Comparison of ENCODE assay signal across 8 cellular contexts in the genomic region with DNA sequence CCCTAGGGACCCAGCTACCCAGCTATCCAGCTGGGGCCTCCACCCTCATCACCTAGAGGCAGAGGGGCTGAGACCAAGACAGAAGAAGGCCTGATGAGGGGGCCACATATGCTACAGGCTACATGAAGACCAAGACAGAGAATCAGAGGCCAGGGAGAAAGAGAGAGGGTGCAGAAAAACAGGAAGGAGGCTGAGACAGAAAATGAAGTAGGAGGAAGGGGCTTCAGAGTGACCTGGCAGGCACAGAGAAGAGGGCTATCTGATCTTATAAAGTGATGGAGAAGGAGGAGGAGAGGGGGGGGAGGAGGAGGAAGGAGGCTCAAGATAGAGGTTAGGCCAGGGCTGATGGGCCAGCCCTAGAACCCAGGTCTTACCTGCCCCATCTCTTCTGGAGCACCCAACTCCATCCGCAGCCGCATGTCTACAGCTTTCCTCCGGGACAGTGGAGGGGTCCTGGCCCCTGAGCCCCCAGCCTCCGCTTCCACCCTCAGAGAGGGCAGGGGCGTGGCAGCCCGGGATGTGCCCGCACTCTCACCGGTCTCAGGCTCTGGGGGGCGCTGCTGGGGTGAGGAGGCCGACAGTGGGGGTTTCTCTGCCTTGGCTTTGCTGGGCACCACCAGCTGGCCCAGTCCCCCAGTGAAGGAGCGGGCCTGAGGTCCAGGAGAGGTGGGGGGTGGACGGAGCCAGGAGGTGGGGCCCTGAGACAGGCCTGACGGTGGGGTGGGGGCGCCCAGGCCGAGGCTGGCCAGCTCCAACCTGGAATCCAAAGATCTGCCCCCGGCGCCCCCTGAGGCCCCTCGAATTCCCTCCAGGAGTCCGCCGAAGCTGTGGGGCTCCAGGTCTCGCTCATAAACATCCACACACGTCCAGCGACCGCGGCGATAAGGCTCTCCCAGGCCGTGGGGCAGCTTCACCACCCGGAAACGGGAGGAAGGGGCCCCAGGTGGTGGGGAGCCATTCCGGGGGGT. TPM values are rescaled to one million over a fixed set of nuclear protein-coding genes. Genes with fewer than 3 reads are reported as not detected.
DNase-seq lines count a peak whose midpoint lies in the region; ATAC-seq and TF ChIP-seq lines count a peak whose summit lies in the region.

No MANE protein-coding gene starts in this region.

- no peak for TF ChIP-seq POLR2A in gastrocnemius medialis (IDR thresholded peaks at IDR 0.05)

- intact Hi-C loops in gastrocnemius medialis (cut with DNase I; ENCODE audit: low total_unique reads): loop anchor here (10.0 kb wide), 2 partner anchors 198 to 228 kb away; a partner anchor contains a TSS

- in situ Hi-C loops in gastrocnemius medialis (cut with MboI; ENCODE audit: low sequenced_read_pairs in 4 of 4): loop anchor here in 3 of 4 donors (5.0 to 10.0 kb wide), 3 partner anchors 65 to 218 kb away; a partner anchor contains a TSS

- peaks cover 32 to 37% of the 10 kb centered on the region in 2 donors for H3K4me1 ChIP-seq in gastrocnemius medialis

- H3K36me3 ChIP-seq in gastrocnemius medialis: peaks cover 0 to 11% of the 10 kb centered on the region in 2 donors

- TF ChIP-seq CTCF in fibroblast of mammary gland (conservative IDR thresholded peaks at IDR 0.05; ENCODE audit: control insufficient read depth, insufficient read depth, low read depth, low read length) (peak; percentile 39), gastrocnemius medialis (IDR thresholded peaks at IDR 0.05 in 4 of 5, conservative IDR thresholded peaks at IDR 0.05 in 1 of 5) (no peak)

- ATAC-seq in gastrocnemius medialis (no peak), HG02981 (IDR thresholded peaks at IDR 0.05; ENCODE audit: unreplicated experiment) (no peak), HG02610 (IDR thresholded peaks at IDR 0.05; ENCODE audit: unreplicated experiment) (no peak)

- no peaks in the 10 kb centered on the region for H3K9me3 ChIP-seq in gastrocnemius medialis

- peak overlapping the region; percentile 90 to 99 (median 94) for H3K27ac ChIP-seq in gastrocnemius medialis

- H3K27me3 ChIP-seq in gastrocnemius medialis: no peaks in the 10 kb centered on the region

- peak overlapping the region; percentile 92 for H3K4me3 ChIP-seq in fibroblast of mammary gland (ENCODE audit: control insufficient read depth, low read depth, low read length)
- peak overlapping the region; percentile 96 to 100 (median 98) for H3K4me3 ChIP-seq in gastrocnemius medialis

- DNase-seq in NK-92 treated with Interleukin-12 subunit alpha and Interleukin-12 subunit beta, amount 100 ng/mL, for 24 hours (lab: John Stamatoyannopoulos, UW): peak; percentile 22
- no peak for DNase-seq in NK-92 (lab: John Stamatoyannopoulos, UW; ENCODE audit: unreplicated experiment)
- DNase-seq in activated CD8-positive, alpha-beta memory T cell treated with anti-CD3 and anti-CD28 coated beads for 24 hours: peak; percentile 76
- DNase-seq in fibroblast of mammary gland (ENCODE audit: low read depth): no peak
- no peak for DNase-seq in gastrocnemius medialis
- no peak for DNase-seq in SHP77 (lab: John Stamatoyannopoulos, UW)

RNA-seq across cellular contexts. Expression of a gene that starts 1.8 kb away (rescaled TPM):
- total RNA-seq in gastrocnemius medialis: 10 to 100 TPM; 14.3 to 25.5 (median 21.2) TPM

RNA-seq across cellular contexts. Expression of a gene that starts 6.5 kb away (rescaled TPM):
- total RNA-seq in gastrocnemius medialis: under 1 TPM in 1 of 4 donors, not detected in 3; 0.29 TPM

RNA-seq across cellular contexts. Expression of a gene that starts 13.1 kb away (rescaled TPM):
- total RNA-seq in gastrocnemius medialis: under 1 TPM in 1 of 4 donors, not detected in 3; 0.29 TPM

RNA-seq across cellular contexts. Expression of a gene that starts 40.9 kb away (rescaled TPM):
- 10 to 100 TPM in 3 of 4 donors, 1 to 10 TPM in 1; 5.1 to 16.0 (median 13.0) TPM for total RNA-seq in gastrocnemius medialis

RNA-seq across cellular contexts. Expression of a gene that starts 47.6 kb away (rescaled TPM):
- total RNA-seq in gastrocnemius medialis: 10 to 100 TPM; 23.5 to 39.9 (median 28.6) TPM

Comparison
In these comparisons a context has a peak if more than half of its experiments do, and no peak if none do; other contexts are left out.
1. DNase-seq: peak in NK-92 treated with Interleukin-12 subunit alpha and Interleukin-12 subunit beta, amount 100 ng/mL, for 24 hours (single experiment) and activated CD8-positive, alpha-beta memory T cell treated with anti-CD3 and anti-CD28 coated beads for 24 hours (single experiment); none in NK-92 (single experiment), fibroblast of mammary gland (single experiment), gastrocnemius medialis (0 of 2) and SHP77 (0 of 2).